Comparison of ENCODE assay signal across 21 cellular contexts in the genomic region with DNA sequence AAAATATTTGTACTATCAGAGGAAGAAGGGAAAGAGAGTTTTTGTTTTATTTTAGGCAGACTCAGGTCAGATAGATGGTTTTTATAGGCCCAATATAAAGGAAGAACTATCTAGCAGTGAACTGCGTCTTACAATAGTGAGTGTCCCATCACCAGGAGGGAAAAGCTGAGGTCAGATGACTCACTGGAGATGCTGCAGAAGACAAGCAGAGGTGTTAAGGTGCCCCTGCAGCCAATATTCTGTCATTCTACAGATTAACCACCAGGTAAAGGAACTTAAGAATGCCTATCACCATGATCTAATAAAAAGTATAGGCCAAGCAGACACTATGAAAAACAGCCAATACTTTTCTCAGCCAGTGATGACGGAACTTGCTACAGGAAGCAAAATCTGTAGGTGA.
"Had no signal": no experiment of that assay in that cellular context is flagged by ENCODE, and none has a peak within 500 bp of the region (broad histone marks: within the 10 kb centered on the region; RNA-seq: fewer than 3 reads in every experiment).

No MANE protein-coding gene starts in this region.

- H3K27me3 ChIP-seq: gastrocnemius medialis, neural progenitor cell, right atrium auricular region, suprapubic skin, transverse colon, vagina had no signal

- ATAC-seq: gastrocnemius medialis; left ventricle myocardium superior; lower lobe of right lung; sciatic nerve; stimulated activated memory B cell treated with anti-CD40 and anti-IgM and Interleukin-4, amounts not matched to agents 10 μg/mL and 1 μg/mL and 100 μg/mL, for 72 hours had no signal

- H3K4me2 ChIP-seq: neural progenitor cell, smooth muscle cell had no signal

- H3K27ac ChIP-seq: coronary artery, gastrocnemius medialis, lower lobe of right lung, neural progenitor cell, prostate gland, suprapubic skin, transverse colon, vagina had no signal

- H3K36me3 ChIP-seq: lower lobe of right lung, neural progenitor cell, prostate gland, right atrium auricular region, suprapubic skin, transverse colon, vagina had no signal

- H3K27me3 Mint-ChIP-seq: stimulated activated memory B cell treated with anti-CD40 and anti-IgM and Interleukin-4, amounts not matched to agents 10 μg/mL and 1 μg/mL and 100 μg/mL, for 72 hours; stimulated activated naive CD8-positive, alpha-beta T cell treated with anti-CD3 and anti-CD28 coated beads, Interleukin-15, Interleukin-2, amounts not matched to agents 100 ng/mL and 50 ng/mL, for 24 hours had no signal

- H3K4me3 Mint-ChIP-seq: nephron; neural progenitor cell; stimulated activated memory B cell treated with anti-CD40 and anti-IgM and Interleukin-4, amounts not matched to agents 10 μg/mL and 1 μg/mL and 100 μg/mL, for 72 hours; stimulated activated naive CD8-positive, alpha-beta T cell treated with anti-CD3 and anti-CD28 coated beads, Interleukin-15, Interleukin-2, amounts not matched to agents 100 ng/mL and 50 ng/mL, for 24 hours had no signal

- H3K4me3 ChIP-seq: coronary artery, gastrocnemius medialis, lower lobe of right lung, neural progenitor cell, prostate gland, right atrium auricular region, smooth muscle cell, suprapubic skin, transverse colon, vagina had no signal

- H3K9me3 Mint-ChIP-seq: stimulated activated naive CD8-positive, alpha-beta T cell treated with anti-CD3 and anti-CD28 coated beads, Interleukin-15, Interleukin-2, amounts not matched to agents 100 ng/mL and 50 ng/mL, for 24 hours had no signal

- H3K9ac ChIP-seq: neural progenitor cell had no signal

- H3K9me3 ChIP-seq: gastrocnemius medialis, lower lobe of right lung, prostate gland, right atrium auricular region, suprapubic skin, transverse colon, vagina had no signal

- H3K27ac Mint-ChIP-seq: nephron; neural progenitor cell; stimulated activated memory B cell treated with anti-CD40 and anti-IgM and Interleukin-4, amounts not matched to agents 10 μg/mL and 1 μg/mL and 100 μg/mL, for 72 hours; stimulated activated naive CD8-positive, alpha-beta T cell treated with anti-CD3 and anti-CD28 coated beads, Interleukin-15, Interleukin-2, amounts not matched to agents 100 ng/mL and 50 ng/mL, for 24 hours had no signal

- FAIRE-seq: keratinocyte had no signal

- H2AFZ ChIP-seq: neural progenitor cell had no signal

- DNase-seq: dermis blood vessel endothelial cell; effector memory CD4-positive, alpha-beta T cell; gastrocnemius medialis; head of caudate nucleus; left ventricle myocardium superior; lower lobe of right lung; stimulated activated CD4-positive, alpha-beta T cell treated with anti-CD3 and anti-CD28 coated beads, Interleukin-2, amount 100 ng/mL, for 24 hours; stimulated activated CD4-positive, alpha-beta T cell treated with anti-CD3 and anti-CD28 coated beads, Interleukin-4, amount 100 ng/mL, for 24 hours; transverse colon had no signal

- H3K4me1 ChIP-seq: gastrocnemius medialis, lower lobe of right lung, neural progenitor cell, prostate gland, suprapubic skin had no signal

- H3K4me1 Mint-ChIP-seq: nephron, neural progenitor cell had no signal
